ENCODE assay signal across 15 cellular contexts in the genomic region with DNA sequence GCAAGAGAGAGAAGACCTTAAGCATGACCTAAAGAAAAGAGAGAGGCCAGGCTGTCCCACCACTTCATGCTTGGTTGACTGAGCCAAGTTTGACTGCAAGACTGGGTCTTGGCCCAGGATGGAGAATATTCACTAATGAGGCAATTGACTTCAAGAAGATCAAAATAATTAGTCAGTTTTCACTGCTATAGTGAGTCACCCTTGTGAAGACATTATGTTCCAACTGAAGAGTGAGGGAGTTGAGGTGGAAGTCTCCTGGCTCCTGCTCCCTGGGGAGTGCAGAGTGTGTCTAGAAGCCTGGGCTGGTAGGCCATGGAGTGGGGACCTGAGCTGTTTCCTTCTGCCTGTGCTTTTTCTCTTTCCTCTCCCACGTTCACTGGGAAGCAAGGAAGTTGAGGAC.
A peak's percentile ranks its signal among the peaks of the same experiment; 100 is the strongest.
DNase-seq lines count a peak whose midpoint lies in the region; ATAC-seq and TF ChIP-seq lines count a peak whose summit lies in the region.
"Had no signal": no experiment of that assay in that cellular context is flagged by ENCODE, and none has a peak within 500 bp of the region (broad histone marks: within the 10 kb centered on the region; RNA-seq: fewer than 3 reads in every experiment).

No MANE protein-coding gene starts in this region.

- H3K9me3 ChIP-seq in upper lobe of right lung = no peaks in the 10 kb centered on the region
- H3K9me3 ChIP-seq: SK-N-SH had no signal

- peak; percentile 6 for ATAC-seq in upper lobe of right lung
- ATAC-seq in GM21381 (IDR thresholded peaks at IDR 0.05; ENCODE audit: unreplicated experiment) = no peak
- ATAC-seq in HG03159 (IDR thresholded peaks at IDR 0.05; ENCODE audit: unreplicated experiment) = no peak

- H3K36me3 ChIP-seq in upper lobe of right lung = no peaks in the 10 kb centered on the region
- H3K36me3 ChIP-seq: neutrophil had no signal

- H3K27ac ChIP-seq in coronary artery (peak overlapping the region; percentile 49 to 78), upper lobe of right lung (no peak overlapping the region)
- H3K27ac ChIP-seq: KMS-11, neutrophil had no signal

- no peak for TF ChIP-seq CTCF in coronary artery (IDR thresholded peaks at IDR 0.05)
- TF ChIP-seq CTCF in upper lobe of right lung (IDR thresholded peaks at IDR 0.05) = no peak

- peaks cover 8% of the 10 kb centered on the region for H3K4me1 ChIP-seq in upper lobe of right lung

- DNase-seq in NCI-H446 treated with DMSO at 0.1 percent for 48 hours (lab: John Stamatoyannopoulos, UW) = peak; percentile 97
- DNase-seq in coronary artery (ENCODE audit: low spot score) = no peak
- peak; percentile 45 for DNase-seq in kidney tubule cell (ENCODE audit: low spot score)
- DNase-seq in upper lobe of right lung = no peak
- DNase-seq in KG1 (lab: John Stamatoyannopoulos, UW) = no peak
- DNase-seq: activated CD4-positive, alpha-beta memory T cell treated with anti-CD3 and anti-CD28 coated beads, Interleukin-2, amount 10 ng/mL, durations not matched to agents 7 days and 5 days; anterior cingulate cortex; CD4-positive, alpha-beta T cell; NCI-H1417 treated with DMSO at 0.1 percent for 48 hours; NCI-H345; SK-N-SH had no signal

- H3K4me3 ChIP-seq in coronary artery = no peak overlapping the region
- H3K4me3 ChIP-seq in upper lobe of right lung = no peak overlapping the region

- intact Hi-C loops in upper lobe of right lung (cut with DNase I) = no loop called here

- H3K27me3 ChIP-seq in upper lobe of right lung = peaks cover 1% of the 10 kb centered on the region
- H3K27me3 ChIP-seq: neutrophil had no signal

Comparison
In these comparisons a context has a peak if more than half of its experiments do, and no peak if none do; other contexts are left out.
1. DNase-seq: peak in NCI-H446 treated with DMSO at 0.1 percent for 48 hours (single experiment) and kidney tubule cell (single experiment); none in coronary artery (single experiment), upper lobe of right lung (single experiment) and KG1 (single experiment).